In the genomic region with DNA sequence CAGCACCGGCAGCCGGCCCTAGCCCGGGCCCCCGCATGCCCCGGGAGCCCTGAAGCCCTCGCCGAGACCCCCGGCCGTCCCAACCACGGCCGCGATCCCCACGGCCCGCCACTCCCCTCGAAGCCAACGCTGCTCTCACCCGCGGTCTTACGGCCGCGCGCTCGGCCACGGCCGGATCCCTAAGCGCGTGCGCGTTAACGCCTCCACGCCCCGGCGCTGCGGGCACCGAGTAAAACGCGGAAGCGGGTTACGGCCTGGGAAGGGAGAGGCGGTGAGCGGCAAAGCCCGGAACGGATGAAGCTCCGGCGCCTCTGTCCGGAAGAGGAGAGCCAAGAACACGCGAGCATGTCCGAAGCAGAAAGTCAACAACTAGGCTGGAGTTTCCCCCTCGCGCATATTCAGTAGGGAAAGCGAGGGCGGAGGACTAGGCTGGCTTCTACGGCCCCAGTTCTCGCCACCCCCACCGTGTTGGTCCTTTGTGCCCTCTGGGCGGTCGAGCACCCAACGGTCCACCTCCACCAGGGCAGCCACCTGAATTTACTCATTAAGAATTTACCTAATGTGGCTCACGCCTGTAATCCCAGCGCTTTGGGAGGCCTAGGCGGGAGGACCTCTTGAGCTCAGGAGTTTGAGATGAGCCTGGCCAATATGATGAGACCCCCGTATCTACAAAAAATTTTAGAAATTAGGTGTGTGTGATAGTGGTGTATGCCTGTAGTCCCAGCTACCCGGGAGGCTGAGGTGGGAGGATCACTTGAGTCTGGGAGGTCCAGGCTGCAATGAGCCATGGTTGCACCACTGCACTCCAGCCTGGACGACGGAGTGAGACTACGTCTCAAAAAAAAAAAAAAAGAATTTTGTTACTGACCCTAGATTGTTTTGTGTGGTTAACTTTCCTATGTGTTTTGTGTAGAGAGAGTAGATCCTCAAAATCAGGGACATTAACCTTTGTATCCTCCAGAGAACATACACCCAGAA, we compare ENCODE assay signal across 8 cellular contexts. TPM values are rescaled to one million over a fixed set of nuclear protein-coding genes. Genes with fewer than 3 reads are reported as not detected.
DNase-seq lines count a peak whose midpoint lies in the region; ATAC-seq, FAIRE-seq and TF ChIP-seq lines count a peak whose summit lies in the region.

A gene (minus strand): TSS at position 169 of the 978 bp plus-strand sequence. CDS start 1,177 bp downstream, outside the sequence.

- POLR2A ChIA-PET in OCI-LY7 (lab: Charles Lee) (interaction anchor here (0.6 to 2.6 kb wide), 2 partner anchors 123 to 302 kb away, joined by 3 to 6 read pairs; no protein-coding TSS in a partner anchor), endothelial cell of umbilical vein (lab: Charles Lee) (interaction anchor here (1.1 to 1.5 kb wide), 2 partner anchors 13 to 26 kb away, joined by 5 read pairs; no protein-coding TSS in a partner anchor)

- peak within 1 kb of the TSS; percentile 98 for H3K4me2 ChIP-seq in OCI-LY7 (ENCODE audit: low read length)
- H3K4me2 ChIP-seq in endothelial cell of umbilical vein (ENCODE audit: insufficient read depth, low read length): peak within 1 kb of the TSS; percentile 98

- FAIRE-seq in endothelial cell of umbilical vein (lab: Jason Lieb, UNC): peak; percentile 70

- H3K9me2 ChIP-seq in OCI-LY7 (ENCODE audit: insufficient read depth, low read length): no peaks in the 10 kb centered on the region

- H3K4me1 ChIP-seq in HUES64 (ENCODE audit: insufficient read depth, low read length) (peaks cover 7% of the 10 kb centered on the region; the same call in 1 of the 2 replicates), OCI-LY7 (ENCODE audit: insufficient read depth, low read length, poor library complexity, severe bottlenecking) (peaks cover 31% of the 10 kb centered on the region), endothelial cell of umbilical vein (ENCODE audit: control insufficient read depth, extremely low read depth, insufficient read depth, low read length) (peaks cover 19% of the 10 kb centered on the region)

- no peaks in the 10 kb centered on the region for H3K9me1 ChIP-seq in endothelial cell of umbilical vein (replicated peaks; ENCODE audit: control insufficient read depth, extremely low read depth, insufficient read depth, low read length)

- peaks cover 28% of the 10 kb centered on the region for H3K36me3 ChIP-seq in HUES64 (ENCODE audit: insufficient read depth, low read length)
- peaks cover 32% of the 10 kb centered on the region for H3K36me3 ChIP-seq in OCI-LY7 (ENCODE audit: insufficient read depth, low read length)
- no peaks in the 10 kb centered on the region for H3K36me3 ChIP-seq in endothelial cell of umbilical vein (ENCODE audit: control insufficient read depth in 2 of 2, extremely low read depth in 1 of 2, insufficient read depth in 2 of 2, low read length in 2 of 2)

- H2AFZ ChIP-seq in OCI-LY7 (ENCODE audit: low read length) (peak within 1 kb of the TSS; percentile 84), endothelial cell of umbilical vein (ENCODE audit: low read depth, low read length) (peak within 1 kb of the TSS; percentile 91)

- dilution Hi-C loops in endothelial cell of umbilical vein (cut with MboI; ENCODE audit: extremely low pct_ligation_motif_present, low sequenced_read_pairs): no loop called here

- in situ Hi-C loops in Caki2 (cut with HindIII; ENCODE audit: low pct_unique_long_range_greater_than_20kb, low sequenced_read_pairs): no loop called here

- H3K27ac ChIP-seq in HUES64 (ENCODE audit: low read depth, low read length) (peak within 1 kb of the TSS; percentile 50; the same call in 1 of the 2 replicates), OCI-LY7 (ENCODE audit: low read depth, low read length, poor library complexity, severe bottlenecking) (peak within 1 kb of the TSS; percentile 44), endothelial cell of umbilical vein (ENCODE audit: insufficient read depth, low read depth, low read length) (peak within 1 kb of the TSS; percentile 92)

- intact Hi-C loops in OCI-LY7 (cut with micrococcal nuclease; ENCODE audit: unreplicated experiment): loop anchor here (5.0 kb wide), 2 partner anchors 124 to 219 kb away; a partner anchor contains a TSS
- intact Hi-C loops in endothelial cell of umbilical vein (cut with micrococcal nuclease): loop anchor here (1.0 to 10.0 kb wide), 5 partner anchors 102 to 326 kb away; a partner anchor contains a TSS

- H3K4me3 ChIP-seq in HUES64 (ENCODE audit: low read length): peak within 1 kb of the TSS; percentile 98
- peak within 1 kb of the TSS; percentile 99 for H3K4me3 ChIP-seq in OCI-LY7 (ENCODE audit: low read depth, low read length, poor library complexity, severe bottlenecking)
- peak within 1 kb of the TSS; percentile 70 to 92 (median 91) for H3K4me3 ChIP-seq in endothelial cell of umbilical vein (replicated peaks in 1 of 3; ENCODE audit: insufficient read depth in 1 of 3, low read depth in 1 of 3, low read length in 3 of 3)

- peak within 1 kb of the TSS; percentile 80 for H3K9ac ChIP-seq in HUES64 (ENCODE audit: low read depth, low read length)
- peak within 1 kb of the TSS; percentile 93 for H3K9ac ChIP-seq in endothelial cell of umbilical vein (replicated peaks; ENCODE audit: extremely low read depth, insufficient read depth, low read length)

- H3K27me3 ChIP-seq in HUES64 (ENCODE audit: insufficient read depth, low read length) (no peaks in the 10 kb centered on the region), endothelial cell of umbilical vein (ENCODE audit: control insufficient read depth in 2 of 2, insufficient read depth in 2 of 2, low read length in 2 of 2) (no peaks in the 10 kb centered on the region)

- DNase-seq in Caki2 (ENCODE audit: low read depth): peak; percentile 98
- DNase-seq in OCI-LY7 (ENCODE audit: low spot score): peak; percentile 95
- DNase-seq in activated T-cell treated with anti-CD3 and anti-CD28 coated beads for 1 hour (ENCODE audit: low read depth): peak; percentile 78
- DNase-seq in endothelial cell of umbilical vein (ENCODE audit: low read depth, low spot score): peak; percentile 91
- DNase-seq in middle frontal gyrus (ENCODE audit: extremely low spot score, low spot score): peak; percentile 90
- DNase-seq in stimulated activated CD8-positive, alpha-beta memory T cell treated with anti-CD3 and anti-CD28 coated beads, Interleukin-2, amount 100 ng/mL, for 48 hours (ENCODE audit: low read depth in 2 of 2): peak; percentile 85 to 87

- ATAC-seq in GM21447 (IDR thresholded peaks at IDR 0.05; ENCODE audit: unreplicated experiment): peak; percentile 43

- TF ChIP-seq CTCF in OCI-LY7 (conservative IDR thresholded peaks at IDR 0.05; ENCODE audit: low read length): no peak
- no peak for TF ChIP-seq CTCF in endothelial cell of umbilical vein (IDR thresholded peaks at IDR 0.05; ENCODE audit: extremely low read depth in 1 of 2, insufficient read depth in 1 of 2, low read depth in 1 of 2, low read length in 2 of 2)

- TF ChIP-seq POLR2A in endothelial cell of umbilical vein (IDR thresholded peaks at IDR 0.05; ENCODE audit: low read depth, low read length): peak; percentile 92

- BruUV-seq in OCI-LY7 (replicated peaks; lab: Mats Ljungman, UMichigan): no TSS peak
- TSS peak; percentile 39 for BruUV-seq in endothelial cell of umbilical vein (replicated peaks; lab: Mats Ljungman, UMichigan)

- H3K9me3 ChIP-seq in HUES64 (ENCODE audit: insufficient read depth, low read depth, low read length) (no peaks in the 10 kb centered on the region), OCI-LY7 (ENCODE audit: low read length) (no peaks in the 10 kb centered on the region), endothelial cell of umbilical vein (replicated peaks; ENCODE audit: control insufficient read depth, insufficient read depth, low read length) (no peaks in the 10 kb centered on the region)

- CTCF ChIA-PET in OCI-LY7 (lab: Charles Lee; ENCODE audit: unreplicated experiment): no interaction called here
- CTCF ChIA-PET in endothelial cell of umbilical vein (lab: Charles Lee): interaction anchor here (1.2 to 1.4 kb wide), 2 partner anchors 11 to 84 kb away, joined by 3 to 4 read pairs; no protein-coding TSS in a partner anchor

- H3K79me2 ChIP-seq in OCI-LY7 (ENCODE audit: insufficient read depth, low read depth, low read length) (peaks cover 29% of the 10 kb centered on the region), endothelial cell of umbilical vein (ENCODE audit: control insufficient read depth, insufficient read depth, low read length) (peaks cover 29% of the 10 kb centered on the region)

- WGBS in HUES64: 10% methylated on average over 67 of the region's 67 CpGs

- H4K20me1 ChIP-seq in OCI-LY7 (ENCODE audit: insufficient read depth, low read length) (0 out of 2 replicates have a peak, but pooled peaks cover 7% of the 10 kb centered on the region), endothelial cell of umbilical vein (replicated peaks; ENCODE audit: control insufficient read depth, extremely low read depth, insufficient read depth, low read length) (no peaks in the 10 kb centered on the region)

TF ChIP-seq in endothelial cell of umbilical vein, 7 proteins besides CTCF, POLR2A, EP300 and RAD21:
- peak; percentile 75 for TF ChIP-seq MYC (IDR thresholded peaks at IDR 0.05; ENCODE audit: low read depth, low read length)
- TF ChIP-seq JUN (IDR thresholded peaks at IDR 0.05; ENCODE audit: borderline replicate concordance, insufficient read depth, insufficient read length, low read depth): peak; percentile 14
- TF ChIP-seq POLR2AphosphoS5 (IDR thresholded peaks at IDR 0.05; ENCODE audit: insufficient read depth, low read depth, low read length): peak; percentile 97
- TF ChIP-seq, protein P1, sequence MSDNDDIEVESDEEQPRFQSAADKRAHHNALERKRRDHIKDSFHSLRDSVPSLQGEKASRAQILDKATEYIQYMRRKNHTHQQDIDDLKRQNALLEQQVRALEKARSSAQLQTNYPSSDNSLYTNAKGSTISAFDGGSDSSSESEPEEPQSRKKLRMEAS (IDR thresholded peaks at IDR 0.05; ENCODE audit: insufficient read depth, insufficient read length): no peak

RNA-seq across cellular contexts. Expression of the gene that starts here (rescaled TPM):
- total RNA-seq in Caki2 (2014; rRNA removed; shearing (Covaris generic); ENCODE audit: low replicate concordance): 51.5 and 56.1 TPM in 2 replicates
- polyA plus RNA-seq in HUES64 (2013, experiment 1 of 2): 20.4 TPM
- polyA plus RNA-seq in HUES64 (2013, experiment 2 of 2): 20.7 TPM
- total RNA-seq in OCI-LY7 (2014; rRNA removed; shearing (Covaris generic)): 40.4 and 46.4 TPM in 2 replicates
- total RNA-seq in OCI-LY7 (2022): 51.6 and 63.3 TPM in 2 replicates
- total RNA-seq in endothelial cell of umbilical vein: 36.9 and 37.4 TPM in 2 replicates
- polyA plus RNA-seq in endothelial cell of umbilical vein: 27.5 and 27.7 TPM in 2 replicates
- polyA plus RNA-seq in endothelial cell of umbilical vein (2011; cell fraction: cytosol; rRNA removed): 15.5 and 16.3 TPM in 2 replicates
- 63.9 and 82.7 TPM in 2 replicates for polyA plus RNA-seq in endothelial cell of umbilical vein (2011; cell fraction: nucleus; rRNA removed)
- 20.2 and 31.1 TPM in 2 replicates for polyA plus RNA-seq in endothelial cell of umbilical vein (2012)
- polyA minus RNA-seq in endothelial cell of umbilical vein: 95.1 and 96.4 TPM in 2 replicates
- polyA minus RNA-seq in endothelial cell of umbilical vein (2011; cell fraction: cytosol; rRNA and poly(A)+ RNA removed): 13.8 TPM
- 47.1 and 67.5 TPM in 2 replicates for polyA minus RNA-seq in endothelial cell of umbilical vein (2011; cell fraction: nucleus; rRNA and poly(A)+ RNA removed)

Comparison
In these comparisons a context has a peak if more than half of its experiments do, and no peak if none do; other contexts are left out.
1. Peak in every context shown above with its lines: DNase-seq, ATAC-seq, H3K4me3 ChIP-seq and H3K27ac ChIP-seq.